Comparison of ENCODE assay signal across 8 cellular contexts in genomic region chr1:224851210-224851849, GRCh38.
A peak's percentile ranks its signal among the peaks of the same experiment; 100 is the strongest.
DNase-seq lines count a peak whose midpoint lies in the region; ATAC-seq and TF ChIP-seq lines count a peak whose summit lies in the region.

No MANE protein-coding gene starts in this region.

- peaks cover 7% of the 10 kb centered on the region for H3K4me1 ChIP-seq in NT2/D1 (ENCODE audit: insufficient read depth, insufficient read length)
- no peaks in the 10 kb centered on the region for H3K4me1 ChIP-seq in neural progenitor cell
- no peaks in the 10 kb centered on the region for H3K4me1 ChIP-seq in transverse colon

- H3K27ac ChIP-seq in neural progenitor cell (no peak overlapping the region), transverse colon (no peak overlapping the region)

- TF ChIP-seq POLR2A in transverse colon (IDR thresholded peaks at IDR 0.05), result no peak

- no peaks in the 10 kb centered on the region for H3K4me1 Mint-ChIP-seq in neural progenitor cell

- no peak overlapping the region for H3K4me3 Mint-ChIP-seq in neural progenitor cell

- peak; percentile 68 for ATAC-seq in GM18861 (IDR thresholded peaks at IDR 0.05; ENCODE audit: unreplicated experiment)
- ATAC-seq in HG03354 (IDR thresholded peaks at IDR 0.05; ENCODE audit: poor library complexity, severe bottlenecking, unreplicated experiment), result peak; percentile 81

- H3F3A ChIP-seq in neural progenitor cell (ENCODE audit: low read depth), result no peaks in the 10 kb centered on the region

- no peaks in the 10 kb centered on the region for H3K36me3 Mint-ChIP-seq in neural progenitor cell

- H2AFZ ChIP-seq in neural progenitor cell (replicated peaks), result peak overlapping the region; percentile 69

- DNase-seq in AML-193 (lab: John Stamatoyannopoulos, UW), result peak; percentile 53 to 57
- peak; percentile 68 for DNase-seq in NT2/D1 (ENCODE audit: low read depth, low spot score)
- peak; percentile 33 for DNase-seq in activated T-cell treated with anti-CD3 and anti-CD28 coated beads for 48 hours (ENCODE audit: low read depth)
- peak; percentile 50 for DNase-seq in fibroblast of gingiva (ENCODE audit: low read depth)
- DNase-seq in neural progenitor cell (ENCODE audit: low spot score), result peak; percentile 73
- peak; percentile 68 for DNase-seq in transverse colon

- H3K36me3 ChIP-seq in NT2/D1 (ENCODE audit: insufficient read depth, insufficient read length, low read length) (no peaks in the 10 kb centered on the region), neural progenitor cell (no peaks in the 10 kb centered on the region), transverse colon (no peaks in the 10 kb centered on the region)

- TF ChIP-seq CTCF in neural progenitor cell (IDR thresholded peaks at IDR 0.05) (peak; percentile 83), transverse colon (IDR thresholded peaks at IDR 0.05) (peak; percentile 49 to 68 (median 63))

- H4K20me1 ChIP-seq in neural progenitor cell (ENCODE audit: low read depth), result no peaks in the 10 kb centered on the region

- H3K9ac ChIP-seq in NT2/D1 (ENCODE audit: insufficient read length, low read depth) (peak overlapping the region; percentile 43), neural progenitor cell (no peak overlapping the region)

- H3K9me3 Mint-ChIP-seq in neural progenitor cell, result no peaks in the 10 kb centered on the region

- H3K27me3 Mint-ChIP-seq in neural progenitor cell (ENCODE audit: insufficient read depth, low read depth), result no peaks in the 10 kb centered on the region

- H3K27ac Mint-ChIP-seq in neural progenitor cell, result no peak overlapping the region

- no peak for TF ChIP-seq EP300 in transverse colon (IDR thresholded peaks at IDR 0.05; ENCODE audit: low read depth)

- H3K9me3 ChIP-seq in NT2/D1 (ENCODE audit: insufficient read depth, low read length) (peaks cover 27% of the 10 kb centered on the region), neural progenitor cell (ENCODE audit: low read depth) (no peaks in the 10 kb centered on the region), transverse colon (no peaks in the 10 kb centered on the region)

- H3K4me2 ChIP-seq in neural progenitor cell, result no peak overlapping the region

- H3K4me3 ChIP-seq in NT2/D1 (ENCODE audit: insufficient read length, low read depth) (no peak overlapping the region), neural progenitor cell (no peak overlapping the region), transverse colon (no peak overlapping the region)

- intact Hi-C loops in transverse colon (cut with DNase I; ENCODE audit: low total_unique reads), result loop anchor here (10.0 kb wide), 1 partner anchor 337 kb away; no protein-coding TSS in a partner anchor

- in situ Hi-C loops in transverse colon (cut with MboI; ENCODE audit: low pct_ligation_motif_present in 1 of 4, low pct_unique_long_range_greater_than_20kb in 1 of 4, low sequenced_read_pairs in 3 of 4), result loop anchor here (5.0 to 25.0 kb wide), 3 partner anchors 214 to 337 kb away; no protein-coding TSS in a partner anchor

- WGBS in transverse colon (ENCODE audit: low coverage in 1 of 2), 2 donors, result 42 to 46% methylated on average over 4 to 6 of the region's 6 CpGs

- no peaks in the 10 kb centered on the region for H3K79me2 ChIP-seq in neural progenitor cell (ENCODE audit: low read depth)

- H3K27me3 ChIP-seq in NT2/D1 (ENCODE audit: insufficient read depth, insufficient read length) (no peaks in the 10 kb centered on the region), neural progenitor cell (no peaks in the 10 kb centered on the region), transverse colon (no peaks in the 10 kb centered on the region)
